Comparison of ENCODE assay signal across 2 cellular contexts in genomic region chr5:112957970-112958773, GRCh38.
TF ChIP-seq lines count a peak whose summit lies in the region.

No MANE protein-coding gene starts in this region.

TF ChIP-seq in HEK293, 187 proteins besides CTCF, POLR2A, EP300 and RAD21 (continues in another document):
- TF ChIP-seq SP7 (tag by site-specific recombination; IDR thresholded peaks at IDR 0.05): peak; percentile 60
- TF ChIP-seq ZNF248 (tag by site-specific recombination; IDR thresholded peaks at IDR 0.05): no peak
- no peak for TF ChIP-seq ZBTB6 (tag by site-specific recombination; IDR thresholded peaks at IDR 0.05)
- TF ChIP-seq ZNF561 (tag by site-specific recombination; IDR thresholded peaks at IDR 0.05; ENCODE audit: borderline replicate concordance): 0 out of 2 replicates have a peak, but pooled peaks have one; percentile 22
- TF ChIP-seq SETDB1 (IDR thresholded peaks at IDR 0.05; ENCODE audit: insufficient read length, low read length): no peak
- no peak for TF ChIP-seq ZNF423 (tag by site-specific recombination; IDR thresholded peaks at IDR 0.05)
- TF ChIP-seq ZNF394 (tag by site-specific recombination; IDR thresholded peaks at IDR 0.05; ENCODE audit: borderline replicate concordance): no peak
- 0 out of 2 replicates have a peak, but pooled peaks have one; percentile 9 for TF ChIP-seq WT1 (tag by site-specific recombination; IDR thresholded peaks at IDR 0.05)
- no peak for TF ChIP-seq ZFP37 (tag by site-specific recombination; IDR thresholded peaks at IDR 0.05)
- 0 out of 2 replicates have a peak, but pooled peaks have one; percentile 56 for TF ChIP-seq ZXDB (tag by site-specific recombination; IDR thresholded peaks at IDR 0.05)
- TF ChIP-seq ZNF629 (tag by site-specific recombination; IDR thresholded peaks at IDR 0.05): peak; percentile 60; the same call in 1 of the 2 replicates
- TF ChIP-seq ZNF585B (tag by site-specific recombination; IDR thresholded peaks at IDR 0.05): no peak
- 0 out of 2 replicates have a peak, but pooled peaks have one; percentile 26 for TF ChIP-seq PRDM10 (tag by site-specific recombination; IDR thresholded peaks at IDR 0.05)
- TF ChIP-seq PATZ1 (tag by site-specific recombination; IDR thresholded peaks at IDR 0.05): no peak
- peak; percentile 61 for TF ChIP-seq PRDM1 (tag by site-specific recombination; IDR thresholded peaks at IDR 0.05)
- TF ChIP-seq ZNF449 (tag by site-specific recombination; IDR thresholded peaks at IDR 0.05): no peak
- TF ChIP-seq ZIC2 (tag by site-specific recombination; IDR thresholded peaks at IDR 0.05): no peak
- TF ChIP-seq ZNF366 (tag by site-specific recombination; conservative IDR thresholded peaks at IDR 0.05): peak; percentile 35; the same call in 1 of the 2 replicates
- TF ChIP-seq BCL6B (tag by site-specific recombination; IDR thresholded peaks at IDR 0.05): no peak
- TF ChIP-seq ZNF776 (tag by site-specific recombination; IDR thresholded peaks at IDR 0.05; ENCODE audit: borderline replicate concordance): no peak

TF ChIP-seq in K562, 482 proteins besides CTCF, POLR2A, EP300 and RAD21 (continued from another document):
- peak; percentile 48; the same call in 1 of the 2 replicates for TF ChIP-seq SMARCE1 (IDR thresholded peaks at IDR 0.05)
- no peak for TF ChIP-seq ZNF143 (CRISPR knock-in tag; IDR thresholded peaks at IDR 0.05)
- peak; percentile 80 for TF ChIP-seq JUND (IDR thresholded peaks at IDR 0.05; ENCODE audit: borderline replicate concordance, low read depth, low read length)
- TF ChIP-seq JUND (tag; IDR thresholded peaks at IDR 0.05; ENCODE audit: borderline replicate concordance, low read depth, low read length): peak; percentile 77; the same call in 1 of the 3 replicates
- no peak for TF ChIP-seq ZNF175 (CRISPR knock-in tag; IDR thresholded peaks at IDR 0.05; ENCODE audit: low read depth)
- TF ChIP-seq ZBTB2 (IDR thresholded peaks at IDR 0.05): no peak
- peak; percentile 66 for TF ChIP-seq JUN (IDR thresholded peaks at IDR 0.05; ENCODE audit: borderline replicate concordance, low read depth, low read length)
- TF ChIP-seq JUN (CRISPR knock-in tag; IDR thresholded peaks at IDR 0.05; ENCODE audit: borderline replicate concordance): no peak
- TF ChIP-seq NR2C2 (CRISPR knock-in tag; IDR thresholded peaks at IDR 0.05): no peak
- no peak for TF ChIP-seq NR2C2 (tag; IDR thresholded peaks at IDR 0.05)
- peak; percentile 22; the same call in 1 of the 2 replicates for TF ChIP-seq SMARCA4 (IDR thresholded peaks at IDR 0.05)
- TF ChIP-seq C11orf30 (IDR thresholded peaks at IDR 0.05; ENCODE audit: low read depth): peak; percentile 24; the same call in 1 of the 2 replicates
- TF ChIP-seq FOXA3 (CRISPR knock-in tag; conservative IDR thresholded peaks at IDR 0.05 in 1 of 2, IDR thresholded peaks at IDR 0.05 in 1 of 2): peak; percentile 42 to 53; a peak in 2 of 4 replicates
- TF ChIP-seq ATF3 (IDR thresholded peaks at IDR 0.05): peak; percentile 85
- TF ChIP-seq ATF3 (CRISPR knock-in tag; conservative IDR thresholded peaks at IDR 0.05): no peak
- TF ChIP-seq DPF2 (IDR thresholded peaks at IDR 0.05): peak; percentile 49; the same call in 1 of the 2 replicates
- no peak for TF ChIP-seq ZNF609 (CRISPR knock-in tag; IDR thresholded peaks at IDR 0.05; ENCODE audit: borderline replicate concordance)
- TF ChIP-seq KLF1 (tag; IDR thresholded peaks at IDR 0.05): no peak
- no peak for TF ChIP-seq ELK3 (CRISPR knock-in tag; IDR thresholded peaks at IDR 0.05)
- TF ChIP-seq FOSL1 (tag; conservative IDR thresholded peaks at IDR 0.05): peak; percentile 82
- peak; percentile 84 for TF ChIP-seq HMBOX1 (IDR thresholded peaks at IDR 0.05)
- peak; percentile 11 for TF ChIP-seq FOS (IDR thresholded peaks at IDR 0.05; ENCODE audit: extremely low read depth, insufficient read length)
- TF ChIP-seq ARID1B (IDR thresholded peaks at IDR 0.05): no peak
- TF ChIP-seq E2F3 (CRISPR knock-in tag; IDR thresholded peaks at IDR 0.05): no peak
- no peak for TF ChIP-seq EGR1 (conservative IDR thresholded peaks at IDR 0.05)
- TF ChIP-seq ELF1 (tag; IDR thresholded peaks at IDR 0.05): no peak
